ENCODE assay signal across 19 cellular contexts in genomic region chr2:7867858-7868257, GRCh38.
A peak's percentile ranks its signal among the peaks of the same experiment; 100 is the strongest.
DNase-seq lines count a peak whose midpoint lies in the region; ATAC-seq, FAIRE-seq and TF ChIP-seq lines count a peak whose summit lies in the region.
"Had no signal": no experiment of that assay in that cellular context is flagged by ENCODE, and none has a peak within 500 bp of the region (broad histone marks: within the 10 kb centered on the region; RNA-seq: fewer than 3 reads in every experiment).

No MANE protein-coding gene starts in this region.

- no peaks in the 10 kb centered on the region for H3K27me3 ChIP-seq in GM12878 (replicated peaks in 1 of 2; ENCODE audit: control insufficient read depth in 2 of 2, insufficient read depth in 2 of 2, low read length in 1 of 2)
- H3K27me3 ChIP-seq in MM.1S (replicated peaks; ENCODE audit: insufficient read depth, low read length): no peaks in the 10 kb centered on the region

- TF ChIP-seq RAD21 in GM12878 (IDR thresholded peaks at IDR 0.05; ENCODE audit: insufficient read depth, low read depth, low read length): no peak

- no peaks in the 10 kb centered on the region for H4K20me1 ChIP-seq in GM12878 (ENCODE audit: control insufficient read depth, insufficient read depth)
- H4K20me1 ChIP-seq in MM.1S (ENCODE audit: insufficient read depth, low read length): no peaks in the 10 kb centered on the region

- intact Hi-C loops in GM12878 (cut with micrococcal nuclease; ENCODE audit: unreplicated experiment): no loop called here

- no peaks in the 10 kb centered on the region for H3K79me2 ChIP-seq in GM12878 (ENCODE audit: control insufficient read depth, insufficient read depth, low read length)
- H3K79me2 ChIP-seq in MM.1S (ENCODE audit: low read length): no peaks in the 10 kb centered on the region

- H3K36me3 ChIP-seq in GM12878 (ENCODE audit: control insufficient read depth in 2 of 2, insufficient read depth in 2 of 2, low read length in 1 of 2) (no peaks in the 10 kb centered on the region), MM.1S (replicated peaks; ENCODE audit: insufficient read depth, low read length) (no peaks in the 10 kb centered on the region)

- H3F3A ChIP-seq in MM.1S (ENCODE audit: insufficient read depth, low read length): no peaks in the 10 kb centered on the region

- no TSS peak for BruUV-seq in GM12878 (replicated peaks; lab: Mats Ljungman, UMichigan)

- no peak for TF ChIP-seq POLR2A in GM12878 (IDR thresholded peaks at IDR 0.05; ENCODE audit: low read depth, low read length)

- no peak for FAIRE-seq in GM12878 (lab: Jason Lieb, UNC)
- FAIRE-seq: HTR-8/SVneo, keratinocyte had no signal

- TF ChIP-seq EP300 in GM12878 (IDR thresholded peaks at IDR 0.05; ENCODE audit: borderline replicate concordance in 1 of 2, control insufficient read depth in 1 of 2, low read depth in 2 of 2, low read length in 2 of 2): no peak

- H2AFZ ChIP-seq in GM12878 (ENCODE audit: control insufficient read depth, low read depth, low read length) (no peak overlapping the region), MM.1S (ENCODE audit: low read length) (no peak overlapping the region)

- TF ChIP-seq CTCF in GM12878 (IDR thresholded peaks at IDR 0.05 in 2 of 3, conservative IDR thresholded peaks at IDR 0.05 in 1 of 3; ENCODE audit: control insufficient read depth in 2 of 3, extremely low read depth in 1 of 3, insufficient read depth in 1 of 3, low read depth in 3 of 3, low read length in 3 of 3) (no peak), MM.1S (IDR thresholded peaks at IDR 0.05; ENCODE audit: low read length) (no peak)

- H3K9ac ChIP-seq in GM12878 (ENCODE audit: control insufficient read depth, insufficient read depth, low read length) (no peak overlapping the region), MM.1S (ENCODE audit: low read length) (no peak overlapping the region)

- SMC1A ChIA-PET in GM12878 (lab: Charles Lee; ENCODE audit: uncharacterized antibody, unreplicated experiment): interaction anchor here (0.7 to 1.4 kb wide), 5 partner anchors 12 to 269 kb away, joined by 3 to 4 read pairs (median 3); no protein-coding TSS in a partner anchor

- H3K4me1 ChIP-seq in GM12878 (ENCODE audit: control insufficient read depth, insufficient read depth, low read length): no peaks in the 10 kb centered on the region
- H3K4me1 ChIP-seq in MM.1S (ENCODE audit: low read length): no peaks in the 10 kb centered on the region

- no peak overlapping the region for H3K4me3 ChIP-seq in GM12878
- H3K4me3 ChIP-seq in MM.1S (ENCODE audit: low read length): no peak overlapping the region

- POLR2A ChIA-PET in GM12878 (lab: Charles Lee): interaction anchor here (0.6 to 1.1 kb wide), 4 partner anchors 10 to 194 kb away, joined by 3 to 4 read pairs (median 4); no protein-coding TSS in a partner anchor

- no peaks in the 10 kb centered on the region for H3K9me3 ChIP-seq in GM12878 (replicated peaks; ENCODE audit: control insufficient read depth, insufficient read depth, low read length)
- H3K9me3 ChIP-seq in MM.1S (replicated peaks; ENCODE audit: insufficient read depth, low read length): no peaks in the 10 kb centered on the region

- H3K27ac ChIP-seq in GM12878 (ENCODE audit: control insufficient read depth, insufficient read depth) (no peak overlapping the region), MM.1S (ENCODE audit: low read length) (no peak overlapping the region)

- DNase-seq in AML-193 (lab: John Stamatoyannopoulos, UW): peak; percentile 97
- peak; percentile 57 for DNase-seq in GF-D8 (lab: John Stamatoyannopoulos, UW)
- DNase-seq in NOMO-1 (lab: John Stamatoyannopoulos, UW; ENCODE audit: unreplicated experiment in 2 of 2): peak; percentile 95 to 98
- no peak for DNase-seq in GM12878 (ENCODE audit: low read depth, low spot score)
- DNase-seq in putamen (ENCODE audit: low spot score): no peak
- no peak for DNase-seq in MM.1S
- DNase-seq in NCI-H524 treated with DMSO at 0.1 percent for 48 hours (lab: John Stamatoyannopoulos, UW): no peak
- DNase-seq in SW 1271 (lab: John Stamatoyannopoulos, UW): no peak
- DNase-seq: activated CD4-positive, alpha-beta T cell treated with anti-CD3 and anti-CD28 coated beads for 48 hours; activated T-cell treated with anti-CD3 and anti-CD28 coated beads for 4 hours; naive B cell; NCI-H187 treated with DMSO at 0.1 percent for 48 hours; NCI-H446 treated with DMSO at 0.1 percent for 48 hours; posterior cingulate gyrus; SHP77 treated with DMSO at 0.1 percent for 48 hours; stimulated activated CD4-positive, alpha-beta T cell treated with anti-CD3 and anti-CD28 coated beads, Interleukin-2, amount 100 ng/mL, for 48 hours; T1000 had no signal

- RAD21 ChIA-PET in GM12878 (lab: Charles Lee; ENCODE audit: unreplicated experiment): interaction anchor here (1.1 kb wide), 1 partner anchor 16 kb away, joined by 3 read pairs; no protein-coding TSS in a partner anchor

- H3K4me2 ChIP-seq in GM12878 (ENCODE audit: control insufficient read depth, insufficient read depth) (no peak overlapping the region), MM.1S (ENCODE audit: low read depth, low read length) (no peak overlapping the region)

- 18% methylated on average over 2 of the region's 2 CpGs for WGBS in GM12878 (ENCODE audit: insufficient coverage, insufficient replicate concordance, low lambda C conversion rate, missing lambda C conversion rate)

- CTCF ChIA-PET in GM12878 (lab: Yijun Ruan, JAX): interaction anchor here (1.5 kb wide), 2 partner anchors 24 to 56 kb away, joined by 3 read pairs; no protein-coding TSS in a partner anchor

- peak; percentile 77 for ATAC-seq in GM12878

- no peaks in the 10 kb centered on the region for H3K9me2 ChIP-seq in MM.1S (replicated peaks; ENCODE audit: insufficient read depth, low read length)

- in situ Hi-C loops in GM12878 (cut with MboI): no loop called here

TF ChIP-seq in GM12878, 131 proteins besides CTCF, POLR2A, EP300 and RAD21:
- no peak for TF ChIP-seq ZNF207 (IDR thresholded peaks at IDR 0.05; ENCODE audit: borderline replicate concordance)
- TF ChIP-seq, protein P1, sequence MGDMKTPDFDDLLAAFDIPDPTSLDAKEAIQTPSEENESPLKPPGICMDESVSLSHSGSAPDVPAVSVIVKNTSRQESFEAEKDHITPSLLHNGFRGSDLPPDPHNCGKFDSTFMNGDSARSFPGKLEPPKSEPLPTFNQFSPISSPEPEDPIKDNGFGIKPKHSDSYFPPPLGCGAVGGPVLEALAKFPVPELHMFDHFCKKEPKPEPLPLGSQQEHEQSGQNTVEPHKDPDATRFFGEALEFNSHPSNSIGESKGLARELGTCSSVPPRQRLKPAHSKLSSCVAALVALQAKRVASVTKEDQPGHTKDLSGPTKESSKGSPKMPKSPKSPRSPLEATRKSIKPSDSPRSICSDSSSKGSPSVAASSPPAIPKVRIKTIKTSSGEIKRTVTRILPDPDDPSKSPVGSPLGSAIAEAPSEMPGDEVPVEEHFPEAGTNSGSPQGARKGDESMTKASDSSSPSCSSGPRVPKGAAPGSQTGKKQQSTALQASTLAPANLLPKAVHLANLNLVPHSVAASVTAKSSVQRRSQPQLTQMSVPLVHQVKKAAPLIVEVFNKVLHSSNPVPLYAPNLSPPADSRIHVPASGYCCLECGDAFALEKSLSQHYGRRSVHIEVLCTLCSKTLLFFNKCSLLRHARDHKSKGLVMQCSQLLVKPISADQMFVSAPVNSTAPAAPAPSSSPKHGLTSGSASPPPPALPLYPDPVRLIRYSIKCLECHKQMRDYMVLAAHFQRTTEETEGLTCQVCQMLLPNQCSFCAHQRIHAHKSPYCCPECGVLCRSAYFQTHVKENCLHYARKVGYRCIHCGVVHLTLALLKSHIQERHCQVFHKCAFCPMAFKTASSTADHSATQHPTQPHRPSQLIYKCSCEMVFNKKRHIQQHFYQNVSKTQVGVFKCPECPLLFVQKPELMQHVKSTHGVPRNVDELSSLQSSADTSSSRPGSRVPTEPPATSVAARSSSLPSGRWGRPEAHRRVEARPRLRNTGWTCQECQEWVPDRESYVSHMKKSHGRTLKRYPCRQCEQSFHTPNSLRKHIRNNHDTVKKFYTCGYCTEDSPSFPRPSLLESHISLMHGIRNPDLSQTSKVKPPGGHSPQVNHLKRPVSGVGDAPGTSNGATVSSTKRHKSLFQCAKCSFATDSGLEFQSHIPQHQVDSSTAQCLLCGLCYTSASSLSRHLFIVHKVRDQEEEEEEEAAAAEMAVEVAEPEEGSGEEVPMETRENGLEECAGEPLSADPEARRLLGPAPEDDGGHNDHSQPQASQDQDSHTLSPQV (IDR thresholded peaks at IDR 0.05): no peak
- peak; percentile 35; the same call in 1 of the 2 replicates for TF ChIP-seq LARP7 (IDR thresholded peaks at IDR 0.05)

Comparison
In these comparisons a context has a peak if more than half of its experiments do, and no peak if none do; other contexts are left out.
1. DNase-seq: peak in AML-193 (2 of 2), GF-D8 (single experiment) and NOMO-1 (2 of 2); none in GM12878 (single experiment), putamen (single experiment), MM.1S (single experiment), NCI-H524 treated with DMSO at 0.1 percent for 48 hours (single experiment) and SW 1271 (0 of 2).